Comparison of ENCODE assay signal across 2 cellular contexts in the genomic region with DNA sequence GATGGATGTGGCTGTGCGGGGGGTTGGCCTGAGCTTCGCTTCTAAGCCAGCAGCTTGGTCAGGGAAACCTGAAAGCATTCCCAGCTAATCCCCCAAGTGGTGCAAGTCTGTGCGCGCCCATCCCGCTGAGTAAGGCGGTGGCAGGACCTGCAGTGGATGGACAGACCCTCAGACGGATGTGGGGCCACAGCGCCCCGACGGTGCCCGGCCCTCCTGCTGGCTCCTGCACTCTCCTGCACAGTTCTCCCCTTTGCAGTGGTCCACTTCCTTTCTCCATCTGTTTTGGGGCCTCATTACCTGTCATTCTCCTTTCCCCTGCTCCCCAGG.
TF ChIP-seq lines count a peak whose summit lies in the region.

No MANE protein-coding gene starts in this region.

TF ChIP-seq in GM23338, 12 proteins besides CTCF, POLR2A, EP300 and RAD21 (continues in another document):
- TF ChIP-seq EZH2 (IDR thresholded peaks at IDR 0.05; ENCODE audit: low read depth, unreplicated experiment): no peak
- TF ChIP-seq ZNF114 (CRISPR knock-in tag; IDR thresholded peaks at IDR 0.05): no peak
- TF ChIP-seq ZNF331 (CRISPR knock-in tag; IDR thresholded peaks at IDR 0.05; ENCODE audit: low read depth): no peak
- TF ChIP-seq, protein P1, sequence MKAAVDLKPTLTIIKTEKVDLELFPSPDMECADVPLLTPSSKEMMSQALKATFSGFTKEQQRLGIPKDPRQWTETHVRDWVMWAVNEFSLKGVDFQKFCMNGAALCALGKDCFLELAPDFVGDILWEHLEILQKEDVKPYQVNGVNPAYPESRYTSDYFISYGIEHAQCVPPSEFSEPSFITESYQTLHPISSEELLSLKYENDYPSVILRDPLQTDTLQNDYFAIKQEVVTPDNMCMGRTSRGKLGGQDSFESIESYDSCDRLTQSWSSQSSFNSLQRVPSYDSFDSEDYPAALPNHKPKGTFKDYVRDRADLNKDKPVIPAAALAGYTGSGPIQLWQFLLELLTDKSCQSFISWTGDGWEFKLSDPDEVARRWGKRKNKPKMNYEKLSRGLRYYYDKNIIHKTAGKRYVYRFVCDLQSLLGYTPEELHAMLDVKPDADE (IDR thresholded peaks at IDR 0.05): no peak
- TF ChIP-seq, protein P2, sequence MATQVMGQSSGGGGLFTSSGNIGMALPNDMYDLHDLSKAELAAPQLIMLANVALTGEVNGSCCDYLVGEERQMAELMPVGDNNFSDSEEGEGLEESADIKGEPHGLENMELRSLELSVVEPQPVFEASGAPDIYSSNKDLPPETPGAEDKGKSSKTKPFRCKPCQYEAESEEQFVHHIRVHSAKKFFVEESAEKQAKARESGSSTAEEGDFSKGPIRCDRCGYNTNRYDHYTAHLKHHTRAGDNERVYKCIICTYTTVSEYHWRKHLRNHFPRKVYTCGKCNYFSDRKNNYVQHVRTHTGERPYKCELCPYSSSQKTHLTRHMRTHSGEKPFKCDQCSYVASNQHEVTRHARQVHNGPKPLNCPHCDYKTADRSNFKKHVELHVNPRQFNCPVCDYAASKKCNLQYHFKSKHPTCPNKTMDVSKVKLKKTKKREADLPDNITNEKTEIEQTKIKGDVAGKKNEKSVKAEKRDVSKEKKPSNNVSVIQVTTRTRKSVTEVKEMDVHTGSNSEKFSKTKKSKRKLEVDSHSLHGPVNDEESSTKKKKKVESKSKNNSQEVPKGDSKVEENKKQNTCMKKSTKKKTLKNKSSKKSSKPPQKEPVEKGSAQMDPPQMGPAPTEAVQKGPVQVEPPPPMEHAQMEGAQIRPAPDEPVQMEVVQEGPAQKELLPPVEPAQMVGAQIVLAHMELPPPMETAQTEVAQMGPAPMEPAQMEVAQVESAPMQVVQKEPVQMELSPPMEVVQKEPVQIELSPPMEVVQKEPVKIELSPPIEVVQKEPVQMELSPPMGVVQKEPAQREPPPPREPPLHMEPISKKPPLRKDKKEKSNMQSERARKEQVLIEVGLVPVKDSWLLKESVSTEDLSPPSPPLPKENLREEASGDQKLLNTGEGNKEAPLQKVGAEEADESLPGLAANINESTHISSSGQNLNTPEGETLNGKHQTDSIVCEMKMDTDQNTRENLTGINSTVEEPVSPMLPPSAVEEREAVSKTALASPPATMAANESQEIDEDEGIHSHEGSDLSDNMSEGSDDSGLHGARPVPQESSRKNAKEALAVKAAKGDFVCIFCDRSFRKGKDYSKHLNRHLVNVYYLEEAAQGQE (IDR thresholded peaks at IDR 0.05; ENCODE audit: unreplicated experiment): no peak
- TF ChIP-seq EZH2phosphoT487 (IDR thresholded peaks at IDR 0.05; ENCODE audit: unreplicated experiment): no peak
- TF ChIP-seq ZNF462 (CRISPR knock-in tag; IDR thresholded peaks at IDR 0.05): no peak
- no peak for TF ChIP-seq CREB1 (CRISPR knock-in tag; IDR thresholded peaks at IDR 0.05; ENCODE audit: low read depth)
- no peak for TF ChIP-seq JUNB (IDR thresholded peaks at IDR 0.05; ENCODE audit: unreplicated experiment)
- no peak for TF ChIP-seq POLR2AphosphoS5 (IDR thresholded peaks at IDR 0.05; ENCODE audit: low read depth)
- TF ChIP-seq STAT1 (IDR thresholded peaks at IDR 0.05; ENCODE audit: unreplicated experiment): no peak

TF ChIP-seq in endothelial cell of umbilical vein, 7 proteins besides CTCF, POLR2A, EP300 and RAD21:
- no peak for TF ChIP-seq POLR2AphosphoS5 (IDR thresholded peaks at IDR 0.05; ENCODE audit: insufficient read depth, low read depth, low read length)
- no peak for TF ChIP-seq MYC (IDR thresholded peaks at IDR 0.05; ENCODE audit: low read depth, low read length)
- TF ChIP-seq GATA2 (IDR thresholded peaks at IDR 0.05; ENCODE audit: insufficient read depth, insufficient read length, low read depth, low read length): no peak
- TF ChIP-seq JUN (IDR thresholded peaks at IDR 0.05; ENCODE audit: borderline replicate concordance, insufficient read depth, insufficient read length, low read depth): no peak
- TF ChIP-seq, protein P3, sequence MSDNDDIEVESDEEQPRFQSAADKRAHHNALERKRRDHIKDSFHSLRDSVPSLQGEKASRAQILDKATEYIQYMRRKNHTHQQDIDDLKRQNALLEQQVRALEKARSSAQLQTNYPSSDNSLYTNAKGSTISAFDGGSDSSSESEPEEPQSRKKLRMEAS (IDR thresholded peaks at IDR 0.05; ENCODE audit: insufficient read depth, insufficient read length): no peak
- TF ChIP-seq EZH2 (IDR thresholded peaks at IDR 0.05; ENCODE audit: borderline replicate concordance, low read depth, low read length, severe bottlenecking): no peak
- no peak for TF ChIP-seq FOS (IDR thresholded peaks at IDR 0.05; ENCODE audit: borderline replicate concordance, insufficient read depth, low read length)
